In the genomic region with DNA sequence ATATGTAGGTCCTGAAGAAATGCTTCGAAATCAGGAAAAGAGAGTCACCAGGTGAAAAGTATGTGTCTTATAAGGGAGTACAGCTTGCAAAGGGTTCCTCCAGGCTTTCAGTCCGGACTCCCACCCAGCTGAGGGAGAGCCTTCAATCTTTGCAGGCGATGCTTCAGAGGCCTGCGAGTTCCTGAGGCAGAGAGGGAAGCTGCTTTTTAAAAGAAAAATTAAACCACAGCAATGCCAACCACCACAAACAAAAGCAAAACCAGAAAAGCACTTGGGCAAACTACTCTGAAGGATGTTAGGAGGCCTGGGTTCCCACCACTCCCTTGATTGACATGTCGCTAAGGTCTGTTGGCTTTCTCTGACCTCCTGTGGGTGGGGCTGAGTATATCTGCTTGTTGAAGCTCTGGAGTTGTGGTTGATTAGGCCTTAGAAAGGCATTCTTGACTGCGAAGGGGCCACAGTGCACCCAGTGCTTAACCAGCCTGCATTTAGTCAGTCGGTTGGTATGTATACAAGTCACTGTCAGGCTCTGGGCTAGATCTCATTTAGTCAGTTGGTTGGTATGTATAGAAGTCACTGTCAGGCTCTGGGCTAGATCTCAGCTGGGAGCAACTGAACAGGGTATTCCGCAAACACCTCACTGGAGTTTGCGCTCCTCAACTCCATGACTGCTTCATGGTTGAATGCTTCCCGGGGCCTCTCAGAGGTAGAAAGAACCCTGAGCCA, we compare ENCODE assay signal across 8 cellular contexts. TPM values are rescaled to one million over a fixed set of nuclear protein-coding genes. Genes with fewer than 3 reads are reported as not detected.
A peak's percentile ranks its signal among the peaks of the same experiment; 100 is the strongest.
DNase-seq lines count a peak whose midpoint lies in the region; ATAC-seq and TF ChIP-seq lines count a peak whose summit lies in the region.

No MANE protein-coding gene starts in this region.

- no peaks in the 10 kb centered on the region for H3K36me3 ChIP-seq in right atrium auricular region

- H3K27ac ChIP-seq in right atrium auricular region, result no peak overlapping the region

- H3K4me1 ChIP-seq in right atrium auricular region, result peaks cover 0 to 14% of the 10 kb centered on the region in 2 donors

- H3K27me3 ChIP-seq in right atrium auricular region, result no peaks in the 10 kb centered on the region

- intact Hi-C loops in left ventricle myocardium superior (cut with micrococcal nuclease), result no loop called here

- peak overlapping the region; percentile 58 to 71 for H3K4me3 ChIP-seq in right atrium auricular region

- no peaks in the 10 kb centered on the region for H3K9me3 ChIP-seq in right atrium auricular region

- DNase-seq in right atrium auricular region (ENCODE audit: low spot score) (no peak), left ventricle myocardium superior (no peak), OCI-M1 (lab: John Stamatoyannopoulos, UW) (peak; percentile 84), amniotic stem cell (lab: John Stamatoyannopoulos, UW) (peak; percentile 94), kidney tubule cell (ENCODE audit: low spot score) (peak; percentile 99), stromal cell of bone marrow (ENCODE audit: low read depth) (peak; percentile 64), left lobe of liver (ENCODE audit: low spot score) (no peak), middle frontal gyrus (ENCODE audit: extremely low spot score, low spot score) (no peak)

- ATAC-seq in left ventricle myocardium superior (no peak), left lobe of liver (no peak)

- TF ChIP-seq CTCF in right atrium auricular region (IDR thresholded peaks at IDR 0.05), result no peak

RNA-seq across cellular contexts. Expression of a gene that starts 1.2 kb away (rescaled TPM):
- total RNA-seq in right atrium auricular region (10 to 100 TPM; 34.8 to 43.3 TPM), left ventricle myocardium superior (34.6 TPM), left lobe of liver (6.3 TPM)

RNA-seq across cellular contexts. Expression of a gene that starts 3.2 kb away (rescaled TPM):
- 1 to 10 TPM; 2.0 to 3.6 TPM for total RNA-seq in right atrium auricular region
- 4.9 TPM for total RNA-seq in left ventricle myocardium superior
- total RNA-seq in left lobe of liver, result 1.1 TPM

Comparison
In these comparisons a context has a peak if more than half of its experiments do, and no peak if none do; other contexts are left out.
1. DNase-seq: peak in OCI-M1 (single experiment), amniotic stem cell (single experiment), kidney tubule cell (single experiment) and stromal cell of bone marrow (single experiment); none in right atrium auricular region (single experiment), left ventricle myocardium superior (single experiment), left lobe of liver (single experiment) and middle frontal gyrus (single experiment).